1 cellular context compared by ENCODE assay signal in genomic region chr12:62971769-62972525, GRCh38.
TF ChIP-seq lines count a peak whose summit lies in the region.

No MANE protein-coding gene starts in this region.

TF ChIP-seq in K562, 482 proteins besides CTCF, POLR2A, EP300 and RAD21 (continued from another document):
- TF ChIP-seq, protein P1, sequence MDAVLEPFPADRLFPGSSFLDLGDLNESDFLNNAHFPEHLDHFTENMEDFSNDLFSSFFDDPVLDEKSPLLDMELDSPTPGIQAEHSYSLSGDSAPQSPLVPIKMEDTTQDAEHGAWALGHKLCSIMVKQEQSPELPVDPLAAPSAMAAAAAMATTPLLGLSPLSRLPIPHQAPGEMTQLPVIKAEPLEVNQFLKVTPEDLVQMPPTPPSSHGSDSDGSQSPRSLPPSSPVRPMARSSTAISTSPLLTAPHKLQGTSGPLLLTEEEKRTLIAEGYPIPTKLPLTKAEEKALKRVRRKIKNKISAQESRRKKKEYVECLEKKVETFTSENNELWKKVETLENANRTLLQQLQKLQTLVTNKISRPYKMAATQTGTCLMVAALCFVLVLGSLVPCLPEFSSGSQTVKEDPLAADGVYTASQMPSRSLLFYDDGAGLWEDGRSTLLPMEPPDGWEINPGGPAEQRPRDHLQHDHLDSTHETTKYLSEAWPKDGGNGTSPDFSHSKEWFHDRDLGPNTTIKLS (IDR thresholded peaks at IDR 0.05; ENCODE audit: borderline replicate concordance, low read depth): no peak
- TF ChIP-seq, protein P2, sequence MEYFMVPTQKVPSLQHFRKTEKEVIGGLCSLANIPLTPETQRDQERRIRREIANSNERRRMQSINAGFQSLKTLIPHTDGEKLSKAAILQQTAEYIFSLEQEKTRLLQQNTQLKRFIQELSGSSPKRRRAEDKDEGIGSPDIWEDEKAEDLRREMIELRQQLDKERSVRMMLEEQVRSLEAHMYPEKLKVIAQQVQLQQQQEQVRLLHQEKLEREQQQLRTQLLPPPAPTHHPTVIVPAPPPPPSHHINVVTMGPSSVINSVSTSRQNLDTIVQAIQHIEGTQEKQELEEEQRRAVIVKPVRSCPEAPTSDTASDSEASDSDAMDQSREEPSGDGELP (CRISPR knock-in tag; IDR thresholded peaks at IDR 0.05; ENCODE audit: borderline replicate concordance): no peak
